In genomic region chr6:120363429-120363828, GRCh38 we compare ENCODE assay signal across 21 cellular contexts.
DNase-seq lines count a peak whose midpoint lies in the region; ATAC-seq, FAIRE-seq and TF ChIP-seq lines count a peak whose summit lies in the region.
"Had no signal": no experiment of that assay in that cellular context is flagged by ENCODE, and none has a peak within 500 bp of the region (broad histone marks: within the 10 kb centered on the region; RNA-seq: fewer than 3 reads in every experiment).

No MANE protein-coding gene starts in this region.

- H3K27ac Mint-ChIP-seq in stimulated activated naive B cell treated with anti-CD40 and anti-IgM and Interleukin-4, amounts not matched to agents 10 μg/mL and 1 μg/mL and 100 μg/mL, for 72 hours: no peak overlapping the region
- H3K27ac Mint-ChIP-seq: CD4-positive, CD25-positive, alpha-beta regulatory T cell had no signal

- FAIRE-seq in H1 (lab: Jason Lieb, UNC): no peak
- FAIRE-seq: HepG2 had no signal

- no peak overlapping the region for H4K5ac ChIP-seq in H1 (ENCODE audit: insufficient read length, low read depth, low read length)
- no peak overlapping the region for H4K5ac ChIP-seq in mesendoderm (ENCODE audit: low read length)

- H3K14ac ChIP-seq in H1 (ENCODE audit: insufficient read length): no peak overlapping the region

- no peak overlapping the region for H3K23ac ChIP-seq in H1 (ENCODE audit: insufficient read length)
- no peak overlapping the region for H3K23ac ChIP-seq in mesendoderm (ENCODE audit: low read length)

- no peak overlapping the region; the same call in 1 of the 2 replicates for H4K8ac ChIP-seq in H1 (ENCODE audit: extremely low read depth, insufficient read depth, low read length)
- H4K8ac ChIP-seq in mesendoderm (ENCODE audit: low read depth, low read length): no peak overlapping the region

- no peak overlapping the region for H2BK12ac ChIP-seq in H1 (ENCODE audit: low read depth, low read length)

- DNase-seq in ELF-1 (ENCODE audit: low read depth, low spot score) (peak; percentile 83), SJCRH30 (peak; percentile 6 to 7), H1 (ENCODE audit: low read depth in 1 of 2, low spot score in 2 of 2) (peak; percentile 17 to 60), mesendoderm (peak; percentile 45), UCSD-AML1 (lab: John Stamatoyannopoulos, UW; ENCODE audit: unreplicated experiment) (no peak), Ammon's horn (ENCODE audit: low spot score) (no peak)
- DNase-seq in stimulated activated naive B cell treated with anti-CD40 and anti-IgM and Interleukin-4, amounts not matched to agents 10 μg/mL and 1 μg/mL and 100 μg/mL, for 72 hours: no peak
- DNase-seq: 8988T; BE2C; CD4-positive, CD25-positive, alpha-beta regulatory T cell; COR-L47; GF-D8; GOT3; KBM-7; NCI-H1417 treated with DMSO at 0.1 percent for 48 hours; NCI-H1930; NCI-H226; NCI-H524 treated with DMSO at 0.1 percent for 48 hours had no signal

- no peaks in the 10 kb centered on the region for H3K4me1 ChIP-seq in SJCRH30
- peaks cover 0 to 6% (median 0%) of the 10 kb centered on the region in 4 experiments; a peak in 2 of 7 replicates for H3K4me1 ChIP-seq in H1 (replicated peaks in 1 of 4; ENCODE audit: control insufficient read depth in 3 of 4, insufficient read depth in 4 of 4, low read length in 3 of 4)
- H3K4me1 ChIP-seq in mesendoderm (ENCODE audit: control insufficient read depth, low read depth, low read length): no peaks in the 10 kb centered on the region
- H3K4me1 ChIP-seq: BE2C had no signal

- 71% methylated on average over 6 of the region's 6 CpGs; no CpG with 5 or more reads in 1 of the 2 experiments for WGBS in H1 (ENCODE audit: extremely low coverage in 1 of 2, insufficient coverage in 1 of 2, insufficient read length in 1 of 2, insufficient replicate concordance in 2 of 2, low coverage in 1 of 2, low lambda C conversion rate in 2 of 2, missing lambda C conversion rate in 1 of 2), 2 experiments
- no CpG with 5 or more reads among the region's 6 CpGs for WGBS in mesendoderm (ENCODE audit: extremely low coverage, insufficient coverage, low lambda C conversion rate)

- peaks cover 0 to 5% of the 10 kb centered on the region in 2 donors for H3K36me3 Mint-ChIP-seq in stimulated activated naive B cell treated with anti-CD40 and anti-IgM and Interleukin-4, amounts not matched to agents 10 μg/mL and 1 μg/mL and 100 μg/mL, for 72 hours
- H3K36me3 Mint-ChIP-seq: CD4-positive, CD25-positive, alpha-beta regulatory T cell had no signal

- TF ChIP-seq RAD21 in H1 (IDR thresholded peaks at IDR 0.05 in 1 of 2, conservative IDR thresholded peaks at IDR 0.05 in 1 of 2; ENCODE audit: low read depth in 2 of 2, low read length in 2 of 2): no peak

- H4K91ac ChIP-seq in H1 (replicated peaks; ENCODE audit: insufficient read length, low read length): no peak overlapping the region

- peaks cover 13 to 16% of the 10 kb centered on the region in 2 donors for H3K9me3 Mint-ChIP-seq in stimulated activated naive B cell treated with anti-CD40 and anti-IgM and Interleukin-4, amounts not matched to agents 10 μg/mL and 1 μg/mL and 100 μg/mL, for 72 hours

- no peaks in the 10 kb centered on the region; the same call in 1 of the 2 replicates for H3K9me3 ChIP-seq in SJCRH30 (replicated peaks)
- peaks cover 6 to 8% of the 10 kb centered on the region in 2 experiments; a peak in 2 of 4 replicates for H3K9me3 ChIP-seq in H1 (ENCODE audit: insufficient read depth in 2 of 2, low read depth in 1 of 2, low read length in 1 of 2)

- H3K27me3 ChIP-seq in SJCRH30: no peaks in the 10 kb centered on the region
- H3K27me3 ChIP-seq in H1 (replicated peaks in 1 of 4; ENCODE audit: control insufficient read depth in 3 of 4, extremely low read depth in 1 of 4, insufficient read depth in 3 of 4, low read length in 3 of 4): no peaks in the 10 kb centered on the region
- H3K27me3 ChIP-seq in mesendoderm (ENCODE audit: insufficient read depth, low read length, poor library complexity): no peaks in the 10 kb centered on the region
- H3K27me3 ChIP-seq: BE2C had no signal

- peaks cover 12% of the 10 kb centered on the region in 2 donors for H3K27me3 Mint-ChIP-seq in stimulated activated naive B cell treated with anti-CD40 and anti-IgM and Interleukin-4, amounts not matched to agents 10 μg/mL and 1 μg/mL and 100 μg/mL, for 72 hours
- H3K27me3 Mint-ChIP-seq: CD4-positive, CD25-positive, alpha-beta regulatory T cell had no signal

- no peaks in the 10 kb centered on the region for H3K4me1 Mint-ChIP-seq in stimulated activated naive B cell treated with anti-CD40 and anti-IgM and Interleukin-4, amounts not matched to agents 10 μg/mL and 1 μg/mL and 100 μg/mL, for 72 hours

- POLR2A ChIA-PET in H1 (lab: Charles Lee; ENCODE audit: partially characterized antibody): no interaction called here

- H3K56ac ChIP-seq in H1 (replicated peaks; ENCODE audit: insufficient read length, low read depth, low read length): no peak overlapping the region
- H3K56ac ChIP-seq in mesendoderm (ENCODE audit: low read length): no peak overlapping the region

- CTCF ChIA-PET in H1 (lab: Charles Lee; ENCODE audit: partially characterized antibody): interaction anchor here (0.7 to 1.0 kb wide), 2 partner anchors 56 to 171 kb away, joined by 3 read pairs; no protein-coding TSS in a partner anchor

- ATAC-seq in GM19324 (IDR thresholded peaks at IDR 0.05; ENCODE audit: low FRiP score, unreplicated experiment): no peak
- no peak for ATAC-seq in stimulated activated naive B cell treated with anti-CD40 and anti-IgM and Interleukin-4, amounts not matched to agents 10 μg/mL and 1 μg/mL and 100 μg/mL, for 72 hours (replicated peaks)
- ATAC-seq: HepG2, Panc1 had no signal

- H2BK15ac ChIP-seq in H1 (ENCODE audit: low read length): no peak overlapping the region
- no peak overlapping the region for H2BK15ac ChIP-seq in mesendoderm (replicated peaks; ENCODE audit: low read depth)

- TF ChIP-seq POLR2A in H1 (IDR thresholded peaks at IDR 0.05; ENCODE audit: control extremely low read depth in 1 of 2, low read depth in 2 of 2, low read length in 2 of 2): no peak

- H2BK120ac ChIP-seq in H1 (replicated peaks; ENCODE audit: low read depth, low read length) (no peak overlapping the region), mesendoderm (ENCODE audit: low read depth, low read length) (no peak overlapping the region)

- TF ChIP-seq CTCF in H1 (IDR thresholded peaks at IDR 0.05; ENCODE audit: control extremely low read depth in 1 of 3, insufficient read depth in 1 of 3, low read depth in 1 of 3, low read length in 3 of 3): no peak

- no peak overlapping the region for H3K4me3 Mint-ChIP-seq in stimulated activated naive B cell treated with anti-CD40 and anti-IgM and Interleukin-4, amounts not matched to agents 10 μg/mL and 1 μg/mL and 100 μg/mL, for 72 hours
- H3K4me3 Mint-ChIP-seq: CD4-positive, CD25-positive, alpha-beta regulatory T cell had no signal

- H2AK5ac ChIP-seq in H1 (ENCODE audit: low read depth, low read length): no peak overlapping the region
- H2AK5ac ChIP-seq in mesendoderm (ENCODE audit: low read length): no peak overlapping the region

- H3K4me2 ChIP-seq in H1 (ENCODE audit: insufficient read depth in 1 of 2, low read depth in 2 of 2, low read length in 2 of 2) (no peak overlapping the region; a peak in 1 of 4 replicates), mesendoderm (ENCODE audit: low read length) (no peak overlapping the region)

- H3K79me1 ChIP-seq in H1 (ENCODE audit: low read depth, low read length) (no peaks in the 10 kb centered on the region), mesendoderm (ENCODE audit: low read length) (no peaks in the 10 kb centered on the region)

- H3K36me3 ChIP-seq in SJCRH30 (no peaks in the 10 kb centered on the region), H1 (ENCODE audit: control insufficient read depth in 2 of 4, insufficient read depth in 4 of 4, low read length in 3 of 4) (no peaks in the 10 kb centered on the region), mesendoderm (ENCODE audit: control insufficient read depth, insufficient read depth, low read length) (no peaks in the 10 kb centered on the region)
- H3K36me3 ChIP-seq: BE2C had no signal

- peak overlapping the region; percentile 69 for H2AFZ ChIP-seq in H1 (ENCODE audit: low read length)

- H2BK5ac ChIP-seq in H1 (ENCODE audit: low read depth, low read length) (no peak overlapping the region), mesendoderm (ENCODE audit: low read length) (no peak overlapping the region)

- no peak overlapping the region for H3K27ac ChIP-seq in SJCRH30
- H3K27ac ChIP-seq in H1 (ENCODE audit: low read depth, low read length): no peak overlapping the region
- no peak overlapping the region for H3K27ac ChIP-seq in mesendoderm (ENCODE audit: low read depth, low read length)

- H3K4me3 ChIP-seq in SJCRH30: no peak overlapping the region
- H3K4me3 ChIP-seq in H1 (ENCODE audit: extremely low read depth in 1 of 4, insufficient read depth in 2 of 4, low read depth in 3 of 4, low read length in 4 of 4): no peak overlapping the region; a peak in 2 of 8 replicates
- no peak overlapping the region for H3K4me3 ChIP-seq in mesendoderm (ENCODE audit: low read length)

- no peaks in the 10 kb centered on the region for H4K20me1 ChIP-seq in H1 (replicated peaks in 1 of 2; ENCODE audit: control insufficient read depth in 1 of 2, insufficient read depth in 2 of 2, low read length in 2 of 2)

- no peaks in the 10 kb centered on the region for H3K23me2 ChIP-seq in H1 (ENCODE audit: low read depth, low read length)

- no peak overlapping the region for H3K9ac ChIP-seq in H1 (replicated peaks in 1 of 4; ENCODE audit: extremely low read depth in 1 of 4, low read depth in 3 of 4, low read length in 3 of 4)
- no peak overlapping the region for H3K9ac ChIP-seq in mesendoderm (ENCODE audit: low read length)

- no peak overlapping the region for H3K4ac ChIP-seq in H1 (replicated peaks; ENCODE audit: insufficient read length, low read depth, low read length)
- H3K4ac ChIP-seq in mesendoderm (ENCODE audit: low read depth, low read length): no peak overlapping the region

- H3K18ac ChIP-seq in H1 (ENCODE audit: extremely low read depth, low read length) (no peak overlapping the region), mesendoderm (ENCODE audit: low read length) (no peak overlapping the region)

- H2BK20ac ChIP-seq in H1 (ENCODE audit: low read length): no peak overlapping the region

- TF ChIP-seq EP300 in H1 (IDR thresholded peaks at IDR 0.05; ENCODE audit: borderline replicate concordance in 1 of 2, low read depth in 2 of 2, low read length in 2 of 2): no peak

- H3K79me2 ChIP-seq in H1 (ENCODE audit: control insufficient read depth in 1 of 2, insufficient read depth in 2 of 2, low read length in 2 of 2) (no peaks in the 10 kb centered on the region), mesendoderm (ENCODE audit: control insufficient read depth, insufficient read depth, low read length) (no peaks in the 10 kb centered on the region)

TF ChIP-seq in H1, 55 proteins besides CTCF, POLR2A, EP300 and RAD21:
- no peak for TF ChIP-seq BACH1 (IDR thresholded peaks at IDR 0.05; ENCODE audit: low read length)
- peak; percentile 41 for TF ChIP-seq ASH2L (IDR thresholded peaks at IDR 0.05; ENCODE audit: low read length)
- TF ChIP-seq YY1 (IDR thresholded peaks at IDR 0.05; ENCODE audit: low read depth, low read length): peak; percentile 84

Comparison
In these comparisons a context has a peak if more than half of its experiments do, and no peak if none do; other contexts are left out.
1. DNase-seq: peak in ELF-1 (single experiment), SJCRH30 (2 of 2), H1 (2 of 2) and mesendoderm (single experiment); none in stimulated activated naive B cell treated with anti-CD40 and anti-IgM and Interleukin-4, amounts not matched to agents 10 μg/mL and 1 μg/mL and 100 μg/mL, for 72 hours (single experiment), UCSD-AML1 (single experiment) and Ammon's horn (single experiment).